ENCODE assay signal across 1 cellular context in genomic region chr19:2034253-2034652, GRCh38.
A peak's percentile ranks its signal among the peaks of the same experiment; 100 is the strongest.
TF ChIP-seq lines count a peak whose summit lies in the region.

No MANE protein-coding gene starts in this region.

TF ChIP-seq in HepG2, 621 proteins besides CTCF, POLR2A, EP300 and RAD21:
- peak; percentile 28; the same call in 1 of the 2 replicates for TF ChIP-seq ZNF770 (CRISPR knock-in tag; IDR thresholded peaks at IDR 0.05)
